ENCODE assay signal across 34 cellular contexts in genomic region chr17:41150026-41150425, GRCh38. TPM values are rescaled to one million over a fixed set of nuclear protein-coding genes. Genes with fewer than 3 reads are reported as not detected.
"Had no signal": no experiment of that assay in that cellular context is flagged by ENCODE, and none has a peak within 500 bp of the region (broad histone marks: within the 10 kb centered on the region; RNA-seq: fewer than 3 reads in every experiment).

No MANE protein-coding gene starts in this region.

- H3K4me2 ChIP-seq: neural progenitor cell, smooth muscle cell had no signal

- H3K4me1 ChIP-seq: neural progenitor cell, pancreas, psoas muscle, spleen, stomach, thyroid gland, tibial nerve, upper lobe of right lung, uterus had no signal

- H3K27me3 ChIP-seq: neural progenitor cell, pancreas, thyroid gland, tibial nerve, upper lobe of right lung, uterus had no signal

- H3K4me3 ChIP-seq: neural progenitor cell, pancreas, psoas muscle, skin epidermis, smooth muscle cell, spleen, stomach, thoracic aorta, thyroid gland, tibial nerve, upper lobe of right lung, uterus had no signal

- DNase-seq: naive thymus-derived CD4-positive, alpha-beta T cell; natural killer cell; psoas muscle; right cardiac atrium; spleen; stimulated activated CD4-positive, alpha-beta T cell treated with anti-CD3 and anti-CD28 coated beads, Interleukin-12 subunit alpha, Interleukin-12 subunit beta, amount 100 ng/mL, for 4 hours; stimulated activated CD4-positive, alpha-beta T cell treated with anti-CD3 and anti-CD28 coated beads, Interleukin-1b, Interleukin-23, amount 100 ng/mL, for 48 hours; stimulated activated CD4-positive, alpha-beta T cell treated with anti-CD3 and anti-CD28 coated beads, Interleukin-4, amount 100 ng/mL, for 1 hour; stimulated activated CD4-positive, alpha-beta T cell treated with anti-CD3 and anti-CD28 coated beads, Interleukin-4, amount 100 ng/mL, for 4 hours; stimulated activated CD8-positive, alpha-beta memory T cell treated with anti-CD3 and anti-CD28 coated beads, Interleukin-4, amount 100 ng/mL, for 48 hours; stimulated activated naive CD4-positive, alpha-beta T cell treated with Interleukin-2 at 50 U/mL for 16 hours; stomach; thyroid gland; upper lobe of right lung; uterus had no signal

- H3K27ac ChIP-seq: neural progenitor cell, pancreas, psoas muscle, skin epidermis, spleen, stomach, thoracic aorta, thyroid gland, tibial nerve, upper lobe of right lung, uterus had no signal

- H3K9ac ChIP-seq: neural progenitor cell had no signal

- H3K36me3 ChIP-seq: neural progenitor cell, pancreas, spleen, stomach, thoracic aorta, thyroid gland, tibial nerve, upper lobe of right lung, uterus had no signal

- H3K27ac Mint-ChIP-seq: naive thymus-derived CD4-positive, alpha-beta T cell; natural killer cell; nephron; neural progenitor cell; stimulated activated memory B cell treated with anti-CD40 and anti-IgM and Interleukin-4, amounts not matched to agents 10 μg/mL and 1 μg/mL and 100 μg/mL, for 72 hours; stimulated activated naive CD8-positive, alpha-beta T cell treated with anti-CD3 and anti-CD28 coated beads, Interleukin-15, Interleukin-2, amounts not matched to agents 100 ng/mL and 50 ng/mL, for 24 hours; type B pancreatic cell had no signal

- H2AFZ ChIP-seq: neural progenitor cell had no signal

- H3K4me3 Mint-ChIP-seq: naive thymus-derived CD4-positive, alpha-beta T cell; natural killer cell; nephron; neural progenitor cell; stimulated activated memory B cell treated with anti-CD40 and anti-IgM and Interleukin-4, amounts not matched to agents 10 μg/mL and 1 μg/mL and 100 μg/mL, for 72 hours; stimulated activated naive CD8-positive, alpha-beta T cell treated with anti-CD3 and anti-CD28 coated beads, Interleukin-15, Interleukin-2, amounts not matched to agents 100 ng/mL and 50 ng/mL, for 24 hours; type B pancreatic cell had no signal

- H3K36me3 Mint-ChIP-seq: naive thymus-derived CD4-positive, alpha-beta T cell; natural killer cell; neural progenitor cell; stimulated activated memory B cell treated with anti-CD40 and anti-IgM and Interleukin-4, amounts not matched to agents 10 μg/mL and 1 μg/mL and 100 μg/mL, for 72 hours; type B pancreatic cell had no signal

- FAIRE-seq: pancreas had no signal

- H3K9me3 Mint-ChIP-seq: natural killer cell; neural progenitor cell; stimulated activated naive CD8-positive, alpha-beta T cell treated with anti-CD3 and anti-CD28 coated beads, Interleukin-15, Interleukin-2, amounts not matched to agents 100 ng/mL and 50 ng/mL, for 24 hours; type B pancreatic cell had no signal

- H3K9me3 ChIP-seq: pancreas, psoas muscle, spleen, stomach, thoracic aorta, thyroid gland, tibial nerve, upper lobe of right lung, uterus had no signal

- ATAC-seq: naive thymus-derived CD4-positive, alpha-beta T cell; natural killer cell; pancreas; psoas muscle; right cardiac atrium; sciatic nerve; stimulated activated memory B cell treated with anti-CD40 and anti-IgM and Interleukin-4, amounts not matched to agents 10 μg/mL and 1 μg/mL and 100 μg/mL, for 72 hours; upper lobe of right lung had no signal

- H3K4me1 Mint-ChIP-seq: natural killer cell; nephron; neural progenitor cell; stimulated activated memory B cell treated with anti-CD40 and anti-IgM and Interleukin-4, amounts not matched to agents 10 μg/mL and 1 μg/mL and 100 μg/mL, for 72 hours had no signal

RNA-seq across cellular contexts. Expression of gene KRTAP4-5, which starts 0.4 kb away (rescaled TPM):
- total RNA-seq: naive thymus-derived CD4-positive, alpha-beta T cell; natural killer cell; omental fat pad; osteocyte; pancreas; posterior vena cava; psoas muscle; renal cortical epithelial cell; right cardiac atrium; sciatic nerve; smooth muscle cell; spleen; stomach; subcutaneous adipose tissue; temporal lobe; thoracic aorta; thyroid gland; tibial nerve; upper lobe of right lung; urinary bladder; uterus had no signal
- polyA plus RNA-seq: naive thymus-derived CD4-positive, alpha-beta T cell; neural cell; pancreas; psoas muscle; right cardiac atrium; smooth muscle cell; spleen; stomach; urinary bladder had no signal

RNA-seq across cellular contexts. Expression of gene KRTAP4-6, which starts 9.7 kb away (rescaled TPM):
- total RNA-seq: naive thymus-derived CD4-positive, alpha-beta T cell; natural killer cell; omental fat pad; osteocyte; pancreas; posterior vena cava; psoas muscle; renal cortical epithelial cell; right cardiac atrium; sciatic nerve; smooth muscle cell; spleen; stomach; subcutaneous adipose tissue; temporal lobe; thoracic aorta; thyroid gland; tibial nerve; upper lobe of right lung; urinary bladder; uterus had no signal
- polyA plus RNA-seq: naive thymus-derived CD4-positive, alpha-beta T cell; neural cell; pancreas; psoas muscle; right cardiac atrium; smooth muscle cell; spleen; stomach; urinary bladder had no signal

RNA-seq across cellular contexts. Expression of gene KRTAP4-4, which starts 10.5 kb away (rescaled TPM):
- total RNA-seq: naive thymus-derived CD4-positive, alpha-beta T cell; natural killer cell; omental fat pad; osteocyte; pancreas; posterior vena cava; psoas muscle; renal cortical epithelial cell; right cardiac atrium; sciatic nerve; smooth muscle cell; spleen; stomach; subcutaneous adipose tissue; temporal lobe; thoracic aorta; thyroid gland; tibial nerve; upper lobe of right lung; urinary bladder; uterus had no signal
- polyA plus RNA-seq: naive thymus-derived CD4-positive, alpha-beta T cell; neural cell; pancreas; psoas muscle; right cardiac atrium; smooth muscle cell; spleen; stomach; urinary bladder had no signal

RNA-seq across cellular contexts. Expression of gene KRTAP4-3, which starts 18.0 kb away (rescaled TPM):
- total RNA-seq: naive thymus-derived CD4-positive, alpha-beta T cell; natural killer cell; omental fat pad; osteocyte; pancreas; posterior vena cava; psoas muscle; renal cortical epithelial cell; right cardiac atrium; sciatic nerve; smooth muscle cell; spleen; stomach; subcutaneous adipose tissue; temporal lobe; thoracic aorta; thyroid gland; tibial nerve; upper lobe of right lung; urinary bladder; uterus had no signal
- polyA plus RNA-seq: naive thymus-derived CD4-positive, alpha-beta T cell; neural cell; pancreas; psoas muscle; right cardiac atrium; smooth muscle cell; spleen; stomach; urinary bladder had no signal

RNA-seq across cellular contexts. Expression of gene KRTAP4-12, which starts 26.0 kb away (rescaled TPM):
- total RNA-seq: naive thymus-derived CD4-positive, alpha-beta T cell; natural killer cell; omental fat pad; osteocyte; pancreas; posterior vena cava; psoas muscle; renal cortical epithelial cell; right cardiac atrium; sciatic nerve; smooth muscle cell; spleen; stomach; subcutaneous adipose tissue; temporal lobe; thoracic aorta; thyroid gland; tibial nerve; upper lobe of right lung; urinary bladder; uterus had no signal
- polyA plus RNA-seq: naive thymus-derived CD4-positive, alpha-beta T cell; neural cell; pancreas; psoas muscle; right cardiac atrium; smooth muscle cell; spleen; stomach; urinary bladder had no signal
